ENCODE assay signal across 8 cellular contexts in genomic region chr1:234970371-234970730, GRCh38.
DNase-seq lines count a peak whose midpoint lies in the region; ATAC-seq and TF ChIP-seq lines count a peak whose summit lies in the region.

No MANE protein-coding gene starts in this region.

- peaks cover 22% of the 10 kb centered on the region for H3K4me1 ChIP-seq in mesenchymal stem cell (ENCODE audit: control insufficient read depth, insufficient read depth, low read depth, low read length)
- H3K4me1 ChIP-seq in upper lobe of left lung = peaks cover 40 to 58% (median 42%) of the 10 kb centered on the region in 4 donors
- peaks cover 34% of the 10 kb centered on the region for H3K4me1 ChIP-seq in effector memory CD4-positive, alpha-beta T cell (ENCODE audit: control insufficient read depth, insufficient read depth, low read length, poor library complexity, severe bottlenecking)

- ATAC-seq in upper lobe of left lung (ENCODE audit: low FRiP score in 2 of 2) = peak; percentile 2 to 77

- H3K9me3 Mint-ChIP-seq in activated T-cell treated with anti-CD3 and anti-CD28 coated beads, Interleukin-2, amount 50 U/mL, for 24 hours = no peaks in the 10 kb centered on the region

- H2BK15ac ChIP-seq in mesenchymal stem cell (ENCODE audit: low read depth, poor library complexity, severe bottlenecking) = no peak overlapping the region

- peak overlapping the region; percentile 93 for H2BK120ac ChIP-seq in mesenchymal stem cell (ENCODE audit: low read depth, low read length)

- H3K4me2 ChIP-seq in mesenchymal stem cell (ENCODE audit: low read length, poor library complexity, severe bottlenecking) = no peak overlapping the region

- TF ChIP-seq CTCF in brain microvascular endothelial cell (IDR thresholded peaks at IDR 0.05; ENCODE audit: low read depth, low read length, missing control alignments) (no peak), upper lobe of left lung (IDR thresholded peaks at IDR 0.05) (no peak)

- H2BK12ac ChIP-seq in mesenchymal stem cell (ENCODE audit: low read length in 2 of 2) = peak overlapping the region; percentile 75 to 84

- H2BK5ac ChIP-seq in mesenchymal stem cell (ENCODE audit: low read depth, low read length, poor library complexity, severe bottlenecking) = peak overlapping the region; percentile 84

- H3K27ac ChIP-seq in brain microvascular endothelial cell (peak overlapping the region; percentile 93), mesenchymal stem cell (ENCODE audit: low read length, poor library complexity, severe bottlenecking) (peak overlapping the region; percentile 99), upper lobe of left lung (peak overlapping the region; percentile 81 to 86 (median 82))
- no peak overlapping the region for H3K27ac ChIP-seq in effector memory CD4-positive, alpha-beta T cell (ENCODE audit: insufficient read depth, low read length, poor library complexity, severe bottlenecking)

- peak overlapping the region; percentile 76 for H2AK5ac ChIP-seq in mesenchymal stem cell (ENCODE audit: low read length, severe bottlenecking)

- H3K9me3 ChIP-seq in mesenchymal stem cell (ENCODE audit: control insufficient read depth, low read length) (no peaks in the 10 kb centered on the region), upper lobe of left lung (no peaks in the 10 kb centered on the region)
- H3K9me3 ChIP-seq in effector memory CD4-positive, alpha-beta T cell (ENCODE audit: control insufficient read depth, low read length) = no peaks in the 10 kb centered on the region

- peak in 1 of 4 donors; percentile 31 for TF ChIP-seq EP300 in upper lobe of left lung (IDR thresholded peaks at IDR 0.05)

- in situ Hi-C loops in brain microvascular endothelial cell (cut with HindIII; ENCODE audit: low pct_ligation_motif_present, low sequenced_read_pairs) = loop anchor here (10.0 to 25.0 kb wide), 3 partner anchors 104 to 358 kb away; partner anchors contain the start of gene IRF2BP2

- H4K8ac ChIP-seq in mesenchymal stem cell (ENCODE audit: low read length) = peak overlapping the region; percentile 78

- TF ChIP-seq POLR2A in upper lobe of left lung (IDR thresholded peaks at IDR 0.05) = peak in 1 of 4 donors; percentile 20

- H4K91ac ChIP-seq in mesenchymal stem cell (ENCODE audit: low read length) = peak overlapping the region; percentile 92

- H3K4ac ChIP-seq in mesenchymal stem cell (ENCODE audit: low read depth in 1 of 2, low read length in 2 of 2) = peak overlapping the region in 1 of 2 experiments; percentile 93

- no peak overlapping the region for H3K14ac ChIP-seq in mesenchymal stem cell (ENCODE audit: low read length in 2 of 2)

- no peaks in the 10 kb centered on the region for H3K79me1 ChIP-seq in mesenchymal stem cell (replicated peaks; ENCODE audit: low read length, poor library complexity, severe bottlenecking)

- peaks cover 69% of the 10 kb centered on the region for H3K4me1 Mint-ChIP-seq in activated T-cell treated with anti-CD3 and anti-CD28 coated beads, Interleukin-2, amount 50 U/mL, for 24 hours (ENCODE audit: low read depth)

- peaks cover under 1% of the 10 kb centered on the region for H3K36me3 Mint-ChIP-seq in activated T-cell treated with anti-CD3 and anti-CD28 coated beads, Interleukin-2, amount 50 U/mL, for 24 hours (ENCODE audit: low read depth)

- peak overlapping the region; percentile 18 for H3K4me3 ChIP-seq in brain microvascular endothelial cell (ENCODE audit: low read depth, low read length)
- H3K4me3 ChIP-seq in mesenchymal stem cell (ENCODE audit: insufficient read depth in 1 of 2, low read depth in 1 of 2, low read length in 2 of 2) = peak overlapping the region in 1 of 2 experiments; percentile 50
- H3K4me3 ChIP-seq in upper lobe of left lung = peak overlapping the region in 3 of 4 donors; percentile 27 to 44 (median 42)
- no peak overlapping the region for H3K4me3 ChIP-seq in effector memory CD4-positive, alpha-beta T cell (ENCODE audit: insufficient read depth, low read depth, low read length, poor library complexity, severe bottlenecking)

- no peaks in the 10 kb centered on the region for H3K27me3 Mint-ChIP-seq in activated T-cell treated with anti-CD3 and anti-CD28 coated beads, Interleukin-2, amount 50 U/mL, for 24 hours

- peak overlapping the region; percentile 58 for H3K27ac Mint-ChIP-seq in activated T-cell treated with anti-CD3 and anti-CD28 coated beads, Interleukin-2, amount 50 U/mL, for 24 hours

- DNase-seq in activated T-cell treated with anti-CD3 and anti-CD28 coated beads, Interleukin-2, amount 50 U/mL, for 24 hours = no peak
- no peak for DNase-seq in activated T-cell treated with anti-CD3 and anti-CD28 coated beads, Interleukin-2, amount 50 U/mL, for 1 hour
- peak; percentile 88 for DNase-seq in brain microvascular endothelial cell
- DNase-seq in mesenchymal stem cell = peak; percentile 97
- DNase-seq in upper lobe of left lung = no peak
- no peak for DNase-seq in epidermal melanocyte (ENCODE audit: insufficient read length, low spot score)
- no peak for DNase-seq in foreskin melanocyte
- DNase-seq in effector memory CD4-positive, alpha-beta T cell = no peak

- no peaks in the 10 kb centered on the region for H3K27me3 ChIP-seq in brain microvascular endothelial cell (replicated peaks)
- H3K27me3 ChIP-seq in mesenchymal stem cell (ENCODE audit: control insufficient read depth in 1 of 2, insufficient read depth in 1 of 2, low read length in 2 of 2) = no peaks in the 10 kb centered on the region
- H3K27me3 ChIP-seq in upper lobe of left lung = no peaks in the 10 kb centered on the region
- no peaks in the 10 kb centered on the region for H3K27me3 ChIP-seq in effector memory CD4-positive, alpha-beta T cell (replicated peaks; ENCODE audit: control insufficient read depth, insufficient read depth, low read length, poor library complexity, severe bottlenecking)

- no CpG with 5 or more reads among the region's 5 CpGs for WGBS in mesenchymal stem cell
- 14 to 18% methylated on average over 5 of the region's 5 CpGs for WGBS in upper lobe of left lung, 2 donors

- H2AFZ ChIP-seq in mesenchymal stem cell (ENCODE audit: low read depth, low read length) = no peak overlapping the region

- H3K23ac ChIP-seq in mesenchymal stem cell (ENCODE audit: low read length in 2 of 2) = peak overlapping the region in 1 of 2 experiments; percentile 26

- peak overlapping the region; percentile 88 for H3K9ac ChIP-seq in mesenchymal stem cell (ENCODE audit: low read length)

- no peak overlapping the region for H3K4me3 Mint-ChIP-seq in activated T-cell treated with anti-CD3 and anti-CD28 coated beads, Interleukin-2, amount 50 U/mL, for 24 hours

- H3K18ac ChIP-seq in mesenchymal stem cell (ENCODE audit: low read depth in 1 of 2, low read length in 2 of 2) = peak overlapping the region; percentile 41 to 94

- H3K36me3 ChIP-seq in brain microvascular endothelial cell (replicated peaks) = no peaks in the 10 kb centered on the region
- no peaks in the 10 kb centered on the region for H3K36me3 ChIP-seq in mesenchymal stem cell (ENCODE audit: control insufficient read depth in 1 of 2, insufficient read depth in 2 of 2, low read depth in 1 of 2, low read length in 2 of 2)
- H3K36me3 ChIP-seq in upper lobe of left lung = no peaks in the 10 kb centered on the region
- H3K36me3 ChIP-seq in effector memory CD4-positive, alpha-beta T cell (ENCODE audit: control insufficient read depth, insufficient read depth, low read length) = no peaks in the 10 kb centered on the region

Comparison
In these comparisons a context has a peak if more than half of its experiments do, and no peak if none do; other contexts are left out.
1. DNase-seq: peak in brain microvascular endothelial cell (single experiment) and mesenchymal stem cell (single experiment); none in activated T-cell treated with anti-CD3 and anti-CD28 coated beads, Interleukin-2, amount 50 U/mL, for 24 hours (single experiment), activated T-cell treated with anti-CD3 and anti-CD28 coated beads, Interleukin-2, amount 50 U/mL, for 1 hour (single experiment), upper lobe of left lung (0 of 2), epidermal melanocyte (single experiment), foreskin melanocyte (single experiment) and effector memory CD4-positive, alpha-beta T cell (0 of 3).